Comparison of ENCODE assay signal across 9 cellular contexts in the genomic region with DNA sequence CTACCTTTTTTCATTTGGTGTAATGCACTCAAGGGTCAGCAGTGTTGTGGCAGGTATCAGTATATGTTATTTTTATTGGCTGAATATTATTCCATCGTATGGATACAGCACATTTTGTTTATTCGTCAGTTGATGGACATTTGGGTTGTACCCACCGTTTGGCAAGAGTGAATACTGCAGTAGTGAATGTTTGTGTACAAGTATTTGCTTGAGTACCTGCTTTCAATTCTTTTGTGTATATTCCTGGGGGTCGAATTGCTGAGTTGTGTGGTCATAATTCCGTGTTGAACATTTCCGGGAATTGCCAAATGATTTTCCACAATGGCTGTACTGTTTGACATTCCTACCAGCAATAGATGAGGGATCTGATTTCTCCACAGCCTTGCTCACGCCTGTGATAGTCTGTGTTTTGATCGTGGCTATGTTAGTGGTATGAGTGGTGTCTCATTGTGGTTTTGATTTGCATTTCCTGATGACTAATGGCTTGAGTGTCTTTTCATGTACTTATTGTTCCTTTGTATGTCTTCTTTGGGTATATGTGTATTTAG.
DNase-seq lines count a peak whose midpoint lies in the region; ATAC-seq, FAIRE-seq and TF ChIP-seq lines count a peak whose summit lies in the region.
"Had no signal": no experiment of that assay in that cellular context is flagged by ENCODE, and none has a peak within 500 bp of the region (broad histone marks: within the 10 kb centered on the region; RNA-seq: fewer than 3 reads in every experiment).

No MANE protein-coding gene starts in this region.

- H3K36me3 Mint-ChIP-seq in activated naive CD4-positive, alpha-beta T cell treated with anti-CD3 and anti-CD28 coated beads, Interleukin-2, amount 10 ng/mL, durations not matched to agents 7 days and 5 days: no peaks in the 10 kb centered on the region
- H3K36me3 Mint-ChIP-seq: activated naive CD8-positive, alpha-beta T cell had no signal

- no peaks in the 10 kb centered on the region for H3K9me3 Mint-ChIP-seq in activated naive CD4-positive, alpha-beta T cell treated with anti-CD3 and anti-CD28 coated beads, Interleukin-2, amount 10 ng/mL, durations not matched to agents 7 days and 5 days

- intact Hi-C loops in transverse colon (cut with DNase I; ENCODE audit: low total_unique reads): no loop called here

- H3K4me1 ChIP-seq in parathyroid adenoma (peaks cover 7% of the 10 kb centered on the region), transverse colon (peaks cover 0 to 40% (median 11%) of the 10 kb centered on the region in 4 donors)

- H3K27ac ChIP-seq in parathyroid adenoma: peak overlapping the region; percentile 26
- H3K27ac ChIP-seq in transverse colon: no peak overlapping the region

- peak overlapping the region; percentile 13 for H2AFZ ChIP-seq in parathyroid adenoma

- 49 to 65% methylated on average over 4 to 8 of the region's 8 CpGs for WGBS in transverse colon (ENCODE audit: low coverage in 1 of 2), 2 donors

- no peak for ATAC-seq in HG02763 (IDR thresholded peaks at IDR 0.05; ENCODE audit: unreplicated experiment)

- H3K27me3 Mint-ChIP-seq in activated naive CD4-positive, alpha-beta T cell treated with anti-CD3 and anti-CD28 coated beads, Interleukin-2, amount 10 ng/mL, durations not matched to agents 7 days and 5 days: peaks cover 12% of the 10 kb centered on the region
- H3K27me3 Mint-ChIP-seq: activated naive CD8-positive, alpha-beta T cell had no signal

- H3K4me1 Mint-ChIP-seq in activated naive CD4-positive, alpha-beta T cell treated with anti-CD3 and anti-CD28 coated beads, Interleukin-2, amount 10 ng/mL, durations not matched to agents 7 days and 5 days: peaks cover 11% of the 10 kb centered on the region

- peak; percentile 100 for FAIRE-seq in bronchial epithelial cell (lab: Jason Lieb, UNC)

- H3K36me3 ChIP-seq in bronchial epithelial cell (ENCODE audit: control insufficient read depth, insufficient read depth, low read length): peaks cover 2% of the 10 kb centered on the region
- no peaks in the 10 kb centered on the region for H3K36me3 ChIP-seq in parathyroid adenoma (ENCODE audit: control insufficient read depth, insufficient read depth, low read length)
- no peaks in the 10 kb centered on the region for H3K36me3 ChIP-seq in transverse colon

- no peak overlapping the region for H3K9ac ChIP-seq in parathyroid adenoma

- no peak for TF ChIP-seq POLR2A in transverse colon (IDR thresholded peaks at IDR 0.05)

- no peak for TF ChIP-seq CTCF in bronchial epithelial cell (IDR thresholded peaks at IDR 0.05; ENCODE audit: insufficient read depth, low read length, severe bottlenecking)
- no peak for TF ChIP-seq CTCF in parathyroid adenoma (IDR thresholded peaks at IDR 0.05)
- no peak for TF ChIP-seq CTCF in transverse colon (IDR thresholded peaks at IDR 0.05)

- H3K4me3 Mint-ChIP-seq in activated naive CD4-positive, alpha-beta T cell treated with anti-CD3 and anti-CD28 coated beads, Interleukin-2, amount 10 ng/mL, durations not matched to agents 7 days and 5 days: no peak overlapping the region
- H3K4me3 Mint-ChIP-seq: activated naive CD8-positive, alpha-beta T cell had no signal

- peaks cover 2% of the 10 kb centered on the region for H3K79me2 ChIP-seq in parathyroid adenoma

- CTCF ChIA-PET in activated naive CD4-positive, alpha-beta T cell treated with anti-CD3 and anti-CD28 coated beads, Interleukin-2, amount 10 ng/mL, durations not matched to agents 7 days and 5 days (lab: Charles Lee): interaction anchor here (0.6 kb wide), 1 partner anchor 122 kb away, joined by 4 read pairs; no protein-coding TSS in a partner anchor

- H3K27me3 ChIP-seq in bronchial epithelial cell (ENCODE audit: control insufficient read depth, insufficient read depth, low read length): no peaks in the 10 kb centered on the region
- H3K27me3 ChIP-seq in parathyroid adenoma (ENCODE audit: control insufficient read depth, insufficient read depth, low read length): no peaks in the 10 kb centered on the region
- H3K27me3 ChIP-seq in transverse colon: no peaks in the 10 kb centered on the region

- no peak for TF ChIP-seq EP300 in transverse colon (IDR thresholded peaks at IDR 0.05; ENCODE audit: low read depth)

- in situ Hi-C loops in transverse colon (cut with MboI; ENCODE audit: low pct_ligation_motif_present in 1 of 4, low pct_unique_long_range_greater_than_20kb in 1 of 4, low sequenced_read_pairs in 3 of 4): no loop called here

- H3K4me3 ChIP-seq in bronchial epithelial cell (ENCODE audit: low read depth, low read length) (no peak overlapping the region), parathyroid adenoma (ENCODE audit: low read depth, low read length) (no peak overlapping the region), transverse colon (no peak overlapping the region)

- peak; percentile 73 for DNase-seq in GM04504 (ENCODE audit: low read depth)
- DNase-seq in NCI-H2029 treated with DMSO at 0.1 percent for 48 hours (lab: John Stamatoyannopoulos, UW): peak; percentile 63
- DNase-seq in bronchial epithelial cell (ENCODE audit: low read depth): peak; percentile 100
- no peak for DNase-seq in transverse colon
- no peak for DNase-seq in NCI-H1436 treated with DMSO at 0.1 percent for 48 hours (lab: John Stamatoyannopoulos, UW)
- no peak for DNase-seq in activated naive CD4-positive, alpha-beta T cell treated with anti-CD3 and anti-CD28 coated beads, Interleukin-2, amount 10 ng/mL, durations not matched to agents 7 days and 5 days

- no peaks in the 10 kb centered on the region for H3K9me3 ChIP-seq in parathyroid adenoma (ENCODE audit: control insufficient read depth, low read length)
- H3K9me3 ChIP-seq in transverse colon: no peaks in the 10 kb centered on the region

- peak overlapping the region; percentile 43 for H3K4me2 ChIP-seq in parathyroid adenoma (ENCODE audit: low read length)

- H3K27ac Mint-ChIP-seq in activated naive CD4-positive, alpha-beta T cell treated with anti-CD3 and anti-CD28 coated beads, Interleukin-2, amount 10 ng/mL, durations not matched to agents 7 days and 5 days: no peak overlapping the region
- H3K27ac Mint-ChIP-seq: activated naive CD8-positive, alpha-beta T cell had no signal

Comparison
In these comparisons a context has a peak if more than half of its experiments do, and no peak if none do; other contexts are left out.
1. DNase-seq: peak in GM04504 (single experiment), NCI-H2029 treated with DMSO at 0.1 percent for 48 hours (single experiment) and bronchial epithelial cell (single experiment); none in transverse colon (single experiment), NCI-H1436 treated with DMSO at 0.1 percent for 48 hours (single experiment) and activated naive CD4-positive, alpha-beta T cell treated with anti-CD3 and anti-CD28 coated beads, Interleukin-2, amount 10 ng/mL, durations not matched to agents 7 days and 5 days (single experiment).